In the genomic region with DNA sequence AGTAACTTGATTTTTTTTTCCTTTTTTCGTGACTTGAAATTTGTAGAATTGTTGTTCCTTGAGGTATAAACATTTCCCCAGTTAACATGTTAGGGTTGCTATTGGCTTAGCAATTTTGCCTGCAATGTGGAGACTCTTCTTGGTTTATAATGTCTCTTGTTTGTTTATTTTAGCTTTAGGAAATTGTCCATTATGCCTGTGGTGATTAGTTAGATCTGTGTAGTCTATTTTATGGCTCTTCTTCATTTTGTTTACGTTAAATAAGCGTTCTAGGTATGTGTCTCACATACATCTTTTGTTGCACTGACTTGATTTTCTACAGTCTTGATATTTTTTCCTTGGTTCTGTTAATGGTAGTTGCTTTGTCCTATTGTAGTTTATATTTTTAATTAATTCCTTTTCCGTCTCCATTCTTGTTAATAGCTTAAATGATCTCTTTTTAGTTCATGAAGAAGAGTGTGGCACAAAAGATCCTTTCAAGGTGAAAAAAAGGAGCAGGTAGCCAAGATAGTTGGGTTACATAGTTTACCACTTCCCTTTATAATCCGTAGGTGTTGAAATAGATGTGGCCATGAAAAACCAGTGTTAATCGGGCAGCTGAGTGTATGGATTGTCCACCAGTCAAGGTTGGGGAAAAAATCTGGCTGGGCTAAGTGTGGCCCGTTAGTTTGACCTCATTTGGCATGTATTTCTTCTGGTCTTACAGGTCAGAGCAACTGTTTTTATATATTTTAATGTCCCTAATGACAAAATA, we compare ENCODE assay signal across 8 cellular contexts. TPM values are rescaled to one million over a fixed set of nuclear protein-coding genes. Genes with fewer than 3 reads are reported as not detected.
A peak's percentile ranks its signal among the peaks of the same experiment; 100 is the strongest.
DNase-seq lines count a peak whose midpoint lies in the region; ATAC-seq and TF ChIP-seq lines count a peak whose summit lies in the region.

No MANE protein-coding gene starts in this region.

- H3K36me3 Mint-ChIP-seq in CD8-positive, alpha-beta T cell, result peaks cover 15% of the 10 kb centered on the region
- H3K36me3 Mint-ChIP-seq in brain, result peaks cover 36% of the 10 kb centered on the region
- peaks cover 0 to 17% (median 5%) of the 10 kb centered on the region in 5 donors for H3K36me3 Mint-ChIP-seq in naive thymus-derived CD4-positive, alpha-beta T cell

- H3K9me3 ChIP-seq in CD8-positive, alpha-beta T cell (ENCODE audit: low read length), result no peaks in the 10 kb centered on the region
- no peaks in the 10 kb centered on the region for H3K9me3 ChIP-seq in naive thymus-derived CD4-positive, alpha-beta T cell (ENCODE audit: control insufficient read depth in 2 of 3, low read length in 3 of 3)

- DNase-seq in CD8-positive, alpha-beta T cell, result no peak
- DNase-seq in KG1 (lab: John Stamatoyannopoulos, UW) (peak; percentile 47), NCI-H1694 (lab: John Stamatoyannopoulos, UW) (no peak), nucleus accumbens (lab: John Stamatoyannopoulos, UW) (no peak), midbrain (lab: John Stamatoyannopoulos, UW) (no peak)
- DNase-seq in naive thymus-derived CD4-positive, alpha-beta T cell, result no peak
- no peak for DNase-seq in activated CD4-positive, CD25-positive, alpha-beta regulatory T cell (lab: John Stamatoyannopoulos, UW)

- CTCF ChIA-PET in CD8-positive, alpha-beta T cell (lab: Charles Lee), result interaction anchor here (2.6 kb wide), 1 partner anchor 38 kb away, joined by 11 read pairs; no protein-coding TSS in a partner anchor
- CTCF ChIA-PET in naive thymus-derived CD4-positive, alpha-beta T cell (lab: Charles Lee), result interaction anchor here (0.6 to 0.8 kb wide), 2 partner anchors 37 to 525 kb away, joined by 3 to 4 read pairs; no protein-coding TSS in a partner anchor

- peak overlapping the region; percentile 69 for H3K4me3 Mint-ChIP-seq in CD8-positive, alpha-beta T cell
- peak overlapping the region in 1 of 5 experiments; percentile 76 for H3K4me3 Mint-ChIP-seq in brain
- H3K4me3 Mint-ChIP-seq in naive thymus-derived CD4-positive, alpha-beta T cell, result peak overlapping the region; percentile 61 to 86 (median 80)

- peak overlapping the region; percentile 74 for H3K27ac ChIP-seq in CD8-positive, alpha-beta T cell (ENCODE audit: low read depth, low read length)
- H3K27ac ChIP-seq in naive thymus-derived CD4-positive, alpha-beta T cell (ENCODE audit: low read depth, low read length), result peak overlapping the region; percentile 83

- no peaks in the 10 kb centered on the region for H3K27me3 Mint-ChIP-seq in CD8-positive, alpha-beta T cell (ENCODE audit: low read depth)
- no peaks in the 10 kb centered on the region for H3K27me3 Mint-ChIP-seq in brain
- no peaks in the 10 kb centered on the region for H3K27me3 Mint-ChIP-seq in naive thymus-derived CD4-positive, alpha-beta T cell

- no peaks in the 10 kb centered on the region for H3K36me3 ChIP-seq in CD8-positive, alpha-beta T cell (ENCODE audit: insufficient read depth, low read length)
- no peaks in the 10 kb centered on the region for H3K36me3 ChIP-seq in naive thymus-derived CD4-positive, alpha-beta T cell (ENCODE audit: control insufficient read depth in 2 of 3, insufficient read depth in 3 of 3, low read length in 3 of 3)

- H3K9me3 Mint-ChIP-seq in CD8-positive, alpha-beta T cell, result no peaks in the 10 kb centered on the region
- H3K9me3 Mint-ChIP-seq in brain, result no peaks in the 10 kb centered on the region
- no peaks in the 10 kb centered on the region for H3K9me3 Mint-ChIP-seq in naive thymus-derived CD4-positive, alpha-beta T cell

- intact Hi-C loops in CD8-positive, alpha-beta T cell (cut with DNase I, micrococcal nuclease), result loop anchor here (1.0 to 5.0 kb wide), 4 partner anchors 12 to 532 kb away; a partner anchor contains a TSS
- intact Hi-C loops in naive thymus-derived CD4-positive, alpha-beta T cell (cut with micrococcal nuclease), result loop anchor here (1.0 to 10.0 kb wide), 8 partner anchors 8 to 455 kb away; a partner anchor contains a TSS

- H3K4me1 ChIP-seq in CD8-positive, alpha-beta T cell (ENCODE audit: insufficient read depth, low read length), result peaks cover 33% of the 10 kb centered on the region
- peaks cover 31 to 36% of the 10 kb centered on the region in 2 donors for H3K4me1 ChIP-seq in naive thymus-derived CD4-positive, alpha-beta T cell (ENCODE audit: control insufficient read depth in 2 of 2, insufficient read depth in 2 of 2, low read length in 2 of 2)

- TF ChIP-seq CTCF in CD8-positive, alpha-beta T cell (IDR thresholded peaks at IDR 0.05), result no peak
- TF ChIP-seq CTCF in brain (conservative IDR thresholded peaks at IDR 0.05), result no peak

- H3K4me1 Mint-ChIP-seq in CD8-positive, alpha-beta T cell (ENCODE audit: low read depth), result peaks cover 66% of the 10 kb centered on the region
- H3K4me1 Mint-ChIP-seq in brain, result peaks cover 59% of the 10 kb centered on the region
- peaks cover 41 to 72% (median 64%) of the 10 kb centered on the region in 7 donors for H3K4me1 Mint-ChIP-seq in naive thymus-derived CD4-positive, alpha-beta T cell

- H3K27me3 ChIP-seq in CD8-positive, alpha-beta T cell (ENCODE audit: insufficient read depth, low read length), result no peaks in the 10 kb centered on the region
- no peaks in the 10 kb centered on the region for H3K27me3 ChIP-seq in naive thymus-derived CD4-positive, alpha-beta T cell (ENCODE audit: control insufficient read depth in 2 of 2, insufficient read depth in 2 of 2, low read length in 2 of 2)

- POLR2A ChIA-PET in CD8-positive, alpha-beta T cell (lab: Charles Lee), result interaction anchor here (0.6 to 3.4 kb wide), 4 partner anchors 12 to 47 kb away, joined by 3 to 27 read pairs (median 4); a partner anchor contains a TSS
- POLR2A ChIA-PET in naive thymus-derived CD4-positive, alpha-beta T cell (lab: Charles Lee), result interaction anchor here (0.6 to 6.7 kb wide), 7 partner anchors 8 to 24 kb away, joined by 3 to 48 read pairs (median 4); a partner anchor contains a TSS

- no peak overlapping the region for H3K4me3 ChIP-seq in CD8-positive, alpha-beta T cell (ENCODE audit: low read depth, low read length)
- H3K4me3 ChIP-seq in naive thymus-derived CD4-positive, alpha-beta T cell (ENCODE audit: low read length), result peak overlapping the region; percentile 37

- H3K27ac Mint-ChIP-seq in CD8-positive, alpha-beta T cell, result peak overlapping the region; percentile 96
- H3K27ac Mint-ChIP-seq in brain, result peak overlapping the region in 3 of 5 experiments; percentile 86 to 96 (median 92)
- H3K27ac Mint-ChIP-seq in naive thymus-derived CD4-positive, alpha-beta T cell, result peak overlapping the region; percentile 94 to 99 (median 99)

- ATAC-seq in CD8-positive, alpha-beta T cell, result peak; percentile 32
- ATAC-seq in naive thymus-derived CD4-positive, alpha-beta T cell, result peak; percentile 55

RNA-seq across cellular contexts. Expression of a gene that starts 12.1 kb away (rescaled TPM):
- 10 to 100 TPM; 57.4 to 69.5 TPM for total RNA-seq in CD8-positive, alpha-beta T cell
- polyA plus RNA-seq in brain (ENCODE audit: insufficient read depth, low read depth, low replicate concordance), result 55.6 TPM
- total RNA-seq in naive thymus-derived CD4-positive, alpha-beta T cell, result 100 to 1,000 TPM in 2 of 5 experiments, 10 to 100 TPM in 3; 81.8 to 263 (median 93.8) TPM
- polyA plus RNA-seq in naive thymus-derived CD4-positive, alpha-beta T cell, result 10 to 100 TPM; 73.9 to 79.4 TPM

RNA-seq across cellular contexts. Expression of a gene that starts 48.1 kb away (rescaled TPM):
- total RNA-seq in CD8-positive, alpha-beta T cell, result under 1 TPM in 1 of 2 experiments, not detected in 1; 0.08 TPM
- 2.3 TPM for polyA plus RNA-seq in brain (ENCODE audit: insufficient read depth, low read depth, low replicate concordance)
- 1 to 10 TPM in 3 of 5 experiments, under 1 TPM in 2; 0.22 to 2.0 (median 1.5) TPM for total RNA-seq in naive thymus-derived CD4-positive, alpha-beta T cell
- polyA plus RNA-seq in naive thymus-derived CD4-positive, alpha-beta T cell, result under 1 TPM; 0.08 to 0.16 TPM
